8 cellular contexts compared by ENCODE assay signal in genomic region chr16:24253192-24253591, GRCh38. TPM values are rescaled to one million over a fixed set of nuclear protein-coding genes. Genes with fewer than 3 reads are reported as not detected.
A peak's percentile ranks its signal among the peaks of the same experiment; 100 is the strongest.
DNase-seq lines count a peak whose midpoint lies in the region; ATAC-seq, FAIRE-seq and TF ChIP-seq lines count a peak whose summit lies in the region.

No MANE protein-coding gene starts in this region.

- no peak overlapping the region for H3K27ac Mint-ChIP-seq in activated CD4-positive, alpha-beta T cell treated with anti-CD3 and anti-CD28 coated beads, Interleukin-2, amount 10 ng/mL, durations not matched to agents 7 days and 5 days
- no peak overlapping the region for H3K27ac Mint-ChIP-seq in endodermal cell

- H3K4me3 Mint-ChIP-seq in activated CD4-positive, alpha-beta T cell treated with anti-CD3 and anti-CD28 coated beads, Interleukin-2, amount 10 ng/mL, durations not matched to agents 7 days and 5 days, result no peak overlapping the region
- no peak overlapping the region for H3K4me3 Mint-ChIP-seq in endodermal cell

- no peak for ATAC-seq in GM21447 (IDR thresholded peaks at IDR 0.05; ENCODE audit: unreplicated experiment)

- CTCF ChIA-PET in activated CD4-positive, alpha-beta T cell treated with anti-CD3 and anti-CD28 coated beads, Interleukin-2, amount 10 ng/mL, durations not matched to agents 7 days and 5 days (lab: Charles Lee), result interaction anchor here (0.6 to 1.7 kb wide), 8 partner anchors 10 to 383 kb away, joined by 3 to 7 read pairs (median 4); no protein-coding TSS in a partner anchor

- H3K27me3 ChIP-seq in endodermal cell (ENCODE audit: control insufficient read depth, insufficient read depth, low read length, poor library complexity, severe bottlenecking) (peaks cover 59% of the 10 kb centered on the region), transverse colon (peaks cover 53% of the 10 kb centered on the region)

- H3K4me1 ChIP-seq in endodermal cell (ENCODE audit: control insufficient read depth, insufficient read depth, low read length), result no peaks in the 10 kb centered on the region
- H3K4me1 ChIP-seq in transverse colon, result no peaks in the 10 kb centered on the region

- no peak for TF ChIP-seq EP300 in transverse colon (IDR thresholded peaks at IDR 0.05; ENCODE audit: low read depth)

- no peaks in the 10 kb centered on the region for H3K36me3 Mint-ChIP-seq in activated CD4-positive, alpha-beta T cell treated with anti-CD3 and anti-CD28 coated beads, Interleukin-2, amount 10 ng/mL, durations not matched to agents 7 days and 5 days (ENCODE audit: low read depth)
- no peaks in the 10 kb centered on the region for H3K36me3 Mint-ChIP-seq in endodermal cell (ENCODE audit: low read depth)

- POLR2A ChIA-PET in activated CD4-positive, alpha-beta T cell treated with anti-CD3 and anti-CD28 coated beads, Interleukin-2, amount 10 ng/mL, durations not matched to agents 7 days and 5 days (lab: Charles Lee), result no interaction called here

- intact Hi-C loops in transverse colon (cut with DNase I; ENCODE audit: low total_unique reads), result no loop called here

- H3K27me3 Mint-ChIP-seq in activated CD4-positive, alpha-beta T cell treated with anti-CD3 and anti-CD28 coated beads, Interleukin-2, amount 10 ng/mL, durations not matched to agents 7 days and 5 days, result peaks cover 40% of the 10 kb centered on the region
- peaks cover 70% of the 10 kb centered on the region for H3K27me3 Mint-ChIP-seq in endodermal cell (ENCODE audit: insufficient read depth)

- H3K27ac ChIP-seq in endodermal cell (ENCODE audit: low read depth, low read length), result no peak overlapping the region
- H3K27ac ChIP-seq in transverse colon, result no peak overlapping the region

- 17 to 33% methylated on average over 1 to 7 of the region's 7 CpGs for WGBS in endodermal cell (ENCODE audit: insufficient coverage in 1 of 2, insufficient read length in 1 of 2), 2 experiments
- WGBS in transverse colon (ENCODE audit: low coverage in 1 of 2), 2 donors, result 6% methylated on average over 7 of the region's 7 CpGs; no CpG with 5 or more reads in 1 of the 2 donors

- peak; percentile 88 for TF ChIP-seq CTCF in endodermal cell (conservative IDR thresholded peaks at IDR 0.05)
- peak; percentile 35 to 67 (median 49) for TF ChIP-seq CTCF in transverse colon (IDR thresholded peaks at IDR 0.05)

- H3K9ac ChIP-seq in endodermal cell (ENCODE audit: extremely low read depth, low read length, poor library complexity, severe bottlenecking), result no peak overlapping the region

- TF ChIP-seq POLR2A in GM12891 (IDR thresholded peaks at IDR 0.05; ENCODE audit: low read depth, low read length) (no peak), transverse colon (IDR thresholded peaks at IDR 0.05) (no peak)

- in situ Hi-C loops in transverse colon (cut with MboI; ENCODE audit: low pct_ligation_motif_present in 1 of 4, low pct_unique_long_range_greater_than_20kb in 1 of 4, low sequenced_read_pairs in 3 of 4), result loop anchor here in 2 of 4 donors (25.0 kb wide), 2 partner anchors 191 to 516 kb away; no protein-coding TSS in a partner anchor

- DNase-seq in AG08396 (ENCODE audit: low spot score) (peak; percentile 41), GM12891 (ENCODE audit: insufficient read length, low spot score) (peak; percentile 53), NCI-H2029 treated with DMSO at 0.1 percent for 48 hours (lab: John Stamatoyannopoulos, UW) (peak; percentile 67), endodermal cell (peak; percentile 81), myocyte (ENCODE audit: low read depth) (peak; percentile 4), transverse colon (peak; percentile 10)
- peak; percentile 45 for DNase-seq in activated CD4-positive, alpha-beta T cell treated with anti-CD3 and anti-CD28 coated beads, Interleukin-2, amount 10 ng/mL, durations not matched to agents 7 days and 5 days

- H3K4me3 ChIP-seq in endodermal cell (ENCODE audit: low read length) (no peak overlapping the region), transverse colon (no peak overlapping the region)

- H3K4me1 Mint-ChIP-seq in activated CD4-positive, alpha-beta T cell treated with anti-CD3 and anti-CD28 coated beads, Interleukin-2, amount 10 ng/mL, durations not matched to agents 7 days and 5 days, result no peaks in the 10 kb centered on the region
- peaks cover 12% of the 10 kb centered on the region for H3K4me1 Mint-ChIP-seq in endodermal cell

- H3K9me3 ChIP-seq in endodermal cell (ENCODE audit: control insufficient read depth, low read length), result no peaks in the 10 kb centered on the region
- H3K9me3 ChIP-seq in transverse colon, result no peaks in the 10 kb centered on the region

- H3K9me3 Mint-ChIP-seq in activated CD4-positive, alpha-beta T cell treated with anti-CD3 and anti-CD28 coated beads, Interleukin-2, amount 10 ng/mL, durations not matched to agents 7 days and 5 days, result no peaks in the 10 kb centered on the region
- H3K9me3 Mint-ChIP-seq in endodermal cell, result no peaks in the 10 kb centered on the region

- peak; percentile 55 for FAIRE-seq in GM12891 (lab: Jason Lieb, UNC)

- H3K36me3 ChIP-seq in endodermal cell (ENCODE audit: control insufficient read depth, insufficient read depth, low read length) (no peaks in the 10 kb centered on the region), transverse colon (no peaks in the 10 kb centered on the region)

TF ChIP-seq in GM12891, 5 proteins besides CTCF, POLR2A, EP300 and RAD21:
- TF ChIP-seq PAX5 (IDR thresholded peaks at IDR 0.05; ENCODE audit: insufficient read depth, low read length, severe bottlenecking) (no peak), POU2F2 (IDR thresholded peaks at IDR 0.05; ENCODE audit: low read depth, low read length) (no peak), SPI1 (IDR thresholded peaks at IDR 0.05; ENCODE audit: low read depth, low read length) (no peak), POLR2AphosphoS5 (IDR thresholded peaks at IDR 0.05; ENCODE audit: low read depth, low read length) (no peak)
TF ChIP-seq in GM12891: peak in this region for 0.

RNA-seq across cellular contexts. Expression of gene CACNG3, which starts 2.9 kb away (rescaled TPM):
- not detected for polyA plus RNA-seq in GM12891 (2012; ENCODE audit: low read depth, missing spikeins)
- total RNA-seq in activated CD4-positive, alpha-beta T cell treated with anti-CD3 and anti-CD28 coated beads, Interleukin-2, amount 10 ng/mL, durations not matched to agents 7 days and 5 days, result not detected
- total RNA-seq in endodermal cell (not detected), myocyte (not detected in 2 replicates), transverse colon (not detected)
- polyA plus RNA-seq in endodermal cell (2013, experiment 1 of 2), result 0.28 TPM
- 0.41 TPM for polyA plus RNA-seq in endodermal cell (2013, experiment 2 of 2)
- not detected for polyA plus RNA-seq in myocyte (2012)

Comparison
In these comparisons a context has a peak if more than half of its experiments do, and no peak if none do; other contexts are left out.
1. DNase-seq: peak in every context shown above with its lines; median percentile 81 in endodermal cell; 67 in NCI-H2029 treated with DMSO at 0.1 percent for 48 hours; 53 in GM12891; 45 in activated CD4-positive, alpha-beta T cell treated with anti-CD3 and anti-CD28 coated beads, Interleukin-2, amount 10 ng/mL, durations not matched to agents 7 days and 5 days; 41 in AG08396; 10 in transverse colon; 4 in myocyte.